In the genomic region with DNA sequence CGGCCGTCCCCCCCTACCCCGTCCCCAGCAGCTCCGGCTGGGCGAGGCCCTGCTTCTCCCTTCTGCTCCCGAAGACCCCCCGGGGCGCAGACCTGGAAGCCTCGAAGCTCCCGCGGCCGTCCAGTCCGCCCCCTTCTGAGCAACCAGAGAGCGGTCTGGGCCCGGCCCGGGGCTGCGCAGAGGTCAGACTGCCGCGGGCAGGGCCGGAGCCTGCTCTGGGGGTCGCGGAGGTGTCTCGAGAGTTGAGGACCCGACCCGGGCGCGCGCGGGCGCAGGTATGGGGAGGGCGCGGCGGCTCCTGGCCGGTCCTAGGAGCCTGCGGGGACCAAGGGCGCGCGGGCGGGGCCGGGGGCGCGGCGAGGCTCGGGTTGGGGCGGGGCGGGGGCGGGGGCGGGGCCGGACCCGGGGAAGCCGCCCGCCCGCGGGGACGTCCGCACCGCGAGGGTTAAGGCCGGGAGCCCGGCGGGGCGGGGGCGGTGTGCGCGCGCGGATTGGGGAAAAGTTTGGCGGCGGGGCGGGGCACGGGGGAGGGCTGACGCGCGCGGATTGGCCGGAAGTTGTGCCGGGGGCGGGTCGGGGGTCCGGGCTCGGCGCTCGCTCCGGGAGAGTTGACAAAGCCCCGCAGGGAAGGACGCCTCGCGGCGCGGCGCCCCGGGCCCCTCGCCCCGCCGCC, we compare ENCODE assay signal across 8 cellular contexts. TPM values are rescaled to one million over a fixed set of nuclear protein-coding genes. Genes with fewer than 3 reads are reported as not detected.
A peak's percentile ranks its signal among the peaks of the same experiment; 100 is the strongest.
DNase-seq lines count a peak whose midpoint lies in the region; ATAC-seq and TF ChIP-seq lines count a peak whose summit lies in the region.

A gene with protein sequence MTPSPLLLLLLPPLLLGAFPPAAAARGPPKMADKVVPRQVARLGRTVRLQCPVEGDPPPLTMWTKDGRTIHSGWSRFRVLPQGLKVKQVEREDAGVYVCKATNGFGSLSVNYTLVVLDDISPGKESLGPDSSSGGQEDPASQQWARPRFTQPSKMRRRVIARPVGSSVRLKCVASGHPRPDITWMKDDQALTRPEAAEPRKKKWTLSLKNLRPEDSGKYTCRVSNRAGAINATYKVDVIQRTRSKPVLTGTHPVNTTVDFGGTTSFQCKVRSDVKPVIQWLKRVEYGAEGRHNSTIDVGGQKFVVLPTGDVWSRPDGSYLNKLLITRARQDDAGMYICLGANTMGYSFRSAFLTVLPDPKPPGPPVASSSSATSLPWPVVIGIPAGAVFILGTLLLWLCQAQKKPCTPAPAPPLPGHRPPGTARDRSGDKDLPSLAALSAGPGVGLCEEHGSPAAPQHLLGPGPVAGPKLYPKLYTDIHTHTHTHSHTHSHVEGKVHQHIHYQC (plus strand): TSS at position 605 of the 673 bp plus-strand sequence. CDS start 860 bp downstream, outside the sequence.

- no peaks in the 10 kb centered on the region; the same call in 1 of the 2 replicates for H3K4me1 ChIP-seq in Panc1 (ENCODE audit: control insufficient read depth, insufficient read depth, low read length)

- H3K36me3 ChIP-seq in Panc1 (ENCODE audit: control insufficient read depth, insufficient read depth, low read length) = no peaks in the 10 kb centered on the region

- peaks cover 28% of the 10 kb centered on the region for H3K27me3 Mint-ChIP-seq in activated T-helper 1 cell treated with anti-CD3 and anti-CD28 coated beads, Interleukin-12 subunit alpha, Interleukin-12 subunit beta, Interleukin-2, Interleukin-4 antibody, amounts not matched to agents 30 ng/mL and 10 ng/mL and 1 ng/mL, durations not matched to agents 14 hours and 24 hours and 36 hours (ENCODE audit: insufficient read depth)
- peaks cover 8 to 33% (median 23%) of the 10 kb centered on the region in 5 donors for H3K27me3 Mint-ChIP-seq in naive thymus-derived CD8-positive, alpha-beta T cell

- ATAC-seq in HG03039 (IDR thresholded peaks at IDR 0.05; ENCODE audit: unreplicated experiment) (peak; percentile 40), Panc1 (peak; percentile 72)
- ATAC-seq in naive thymus-derived CD8-positive, alpha-beta T cell = peak; percentile 55 to 67

- intact Hi-C loops in Panc1 (cut with micrococcal nuclease; ENCODE audit: unreplicated experiment) = no loop called here
- intact Hi-C loops in activated T-helper 1 cell treated with anti-CD3 and anti-CD28 coated beads, Interleukin-12 subunit alpha, Interleukin-12 subunit beta, Interleukin-2, Interleukin-4 antibody, amounts not matched to agents 30 ng/mL and 10 ng/mL and 1 ng/mL, durations not matched to agents 14 hours and 24 hours and 36 hours (cut with micrococcal nuclease) = loop anchor here (2.0 to 5.0 kb wide), 4 partner anchors 46 to 702 kb away; a partner anchor contains a TSS

- H3K27me3 ChIP-seq in Panc1 (ENCODE audit: control insufficient read depth, insufficient read depth, low read length) = no peaks in the 10 kb centered on the region

- in situ Hi-C loops in Panc1 (cut with HindIII; ENCODE audit: low pct_unique_long_range_greater_than_20kb, low sequenced_read_pairs) = no loop called here

- CTCF ChIA-PET in Panc1 (lab: Charles Lee) = no interaction called here

- POLR2A ChIA-PET in Panc1 (lab: Charles Lee) = interaction anchor here (0.6 kb wide), 1 partner anchor 24 kb away, joined by 5 read pairs; no protein-coding TSS in a partner anchor
- POLR2A ChIA-PET in naive thymus-derived CD8-positive, alpha-beta T cell (lab: Charles Lee) = interaction anchor here (1.1 to 3.2 kb wide), 4 partner anchors 24 to 238 kb away, joined by 4 to 12 read pairs (median 8); a partner anchor contains a TSS

- H3K36me3 Mint-ChIP-seq in activated T-helper 1 cell treated with anti-CD3 and anti-CD28 coated beads, Interleukin-12 subunit alpha, Interleukin-12 subunit beta, Interleukin-2, Interleukin-4 antibody, amounts not matched to agents 30 ng/mL and 10 ng/mL and 1 ng/mL, durations not matched to agents 14 hours and 24 hours and 36 hours (ENCODE audit: low read depth) = peaks cover 3% of the 10 kb centered on the region
- peaks cover 0 to 3% (median 1%) of the 10 kb centered on the region in 3 donors for H3K36me3 Mint-ChIP-seq in naive thymus-derived CD8-positive, alpha-beta T cell

- BruUV-seq in Panc1 (replicated peaks; lab: Mats Ljungman, UMichigan) = no TSS peak

- peaks cover 15% of the 10 kb centered on the region for H3K4me1 Mint-ChIP-seq in activated T-helper 1 cell treated with anti-CD3 and anti-CD28 coated beads, Interleukin-12 subunit alpha, Interleukin-12 subunit beta, Interleukin-2, Interleukin-4 antibody, amounts not matched to agents 30 ng/mL and 10 ng/mL and 1 ng/mL, durations not matched to agents 14 hours and 24 hours and 36 hours (ENCODE audit: low read depth)
- peaks cover 9 to 20% (median 17%) of the 10 kb centered on the region in 4 donors for H3K4me1 Mint-ChIP-seq in naive thymus-derived CD8-positive, alpha-beta T cell

- no peaks in the 10 kb centered on the region for H3K9me3 ChIP-seq in Panc1 (ENCODE audit: control insufficient read depth, insufficient read depth, low read depth, low read length)

- DNase-seq in GM10266 (ENCODE audit: extremely low spot score) (peak; percentile 98), Panc1 (ENCODE audit: low read depth, low spot score) (no peak), fibroblast of gingiva (ENCODE audit: low read depth) (peak; percentile 87), SHP77 (lab: John Stamatoyannopoulos, UW) (no peak)
- peak; percentile 89 for DNase-seq in activated T-helper 1 cell treated with anti-CD3 and anti-CD28 coated beads, Interleukin-12 subunit alpha, Interleukin-12 subunit beta, Interleukin-2, Interleukin-4 antibody, amounts not matched to agents 30 ng/mL and 10 ng/mL and 1 ng/mL, durations not matched to agents 14 hours and 24 hours and 36 hours (ENCODE audit: low spot score)
- DNase-seq in naive thymus-derived CD8-positive, alpha-beta T cell = peak; percentile 75 to 94 (median 84)
- peak; percentile 83 to 86 for DNase-seq in stimulated activated CD8-positive, alpha-beta memory T cell treated with anti-CD3 and anti-CD28 coated beads, Interleukin-7, amount 100 ng/mL, for 48 hours (ENCODE audit: extremely low read depth in 1 of 2, low read depth in 1 of 2)

- peak within 1 kb of the TSS; percentile 48 to 59 for H3K4me3 ChIP-seq in Panc1 (ENCODE audit: low read depth in 2 of 2, low read length in 2 of 2)

- H3K4me3 Mint-ChIP-seq in activated T-helper 1 cell treated with anti-CD3 and anti-CD28 coated beads, Interleukin-12 subunit alpha, Interleukin-12 subunit beta, Interleukin-2, Interleukin-4 antibody, amounts not matched to agents 30 ng/mL and 10 ng/mL and 1 ng/mL, durations not matched to agents 14 hours and 24 hours and 36 hours = peak within 1 kb of the TSS; percentile 86
- peak within 1 kb of the TSS; percentile 83 to 96 (median 92) for H3K4me3 Mint-ChIP-seq in naive thymus-derived CD8-positive, alpha-beta T cell

- H3K27ac ChIP-seq in Panc1 (ENCODE audit: low read length) = no peak within 1 kb of the TSS

- TF ChIP-seq CTCF in GM10266 (IDR thresholded peaks at IDR 0.05; ENCODE audit: control insufficient read depth, insufficient read depth, low read depth, missing control alignments) = no peak
- TF ChIP-seq CTCF in Panc1 (IDR thresholded peaks at IDR 0.05) = no peak

- peak within 1 kb of the TSS; percentile 89 for H3K27ac Mint-ChIP-seq in activated T-helper 1 cell treated with anti-CD3 and anti-CD28 coated beads, Interleukin-12 subunit alpha, Interleukin-12 subunit beta, Interleukin-2, Interleukin-4 antibody, amounts not matched to agents 30 ng/mL and 10 ng/mL and 1 ng/mL, durations not matched to agents 14 hours and 24 hours and 36 hours
- H3K27ac Mint-ChIP-seq in naive thymus-derived CD8-positive, alpha-beta T cell = peak within 1 kb of the TSS; percentile 81 to 97 (median 94)

- no peaks in the 10 kb centered on the region for H3K9me3 Mint-ChIP-seq in activated T-helper 1 cell treated with anti-CD3 and anti-CD28 coated beads, Interleukin-12 subunit alpha, Interleukin-12 subunit beta, Interleukin-2, Interleukin-4 antibody, amounts not matched to agents 30 ng/mL and 10 ng/mL and 1 ng/mL, durations not matched to agents 14 hours and 24 hours and 36 hours
- H3K9me3 Mint-ChIP-seq in naive thymus-derived CD8-positive, alpha-beta T cell = no peaks in the 10 kb centered on the region

RNA-seq across cellular contexts. Expression of the gene that starts here (rescaled TPM):
- total RNA-seq in Panc1 (2021; ENCODE audit: unreplicated experiment) = 43.1 TPM
- polyA plus RNA-seq in Panc1 (2012; ENCODE audit: insufficient read length) = 57.6 TPM
- total RNA-seq in activated T-helper 1 cell treated with anti-CD3 and anti-CD28 coated beads, Interleukin-12 subunit alpha, Interleukin-12 subunit beta, Interleukin-2, Interleukin-4 antibody, amounts not matched to agents 30 ng/mL and 10 ng/mL and 1 ng/mL, durations not matched to agents 14 hours and 24 hours and 36 hours = 15.5 TPM in 2 replicates
- total RNA-seq in naive thymus-derived CD8-positive, alpha-beta T cell = 10 to 100 TPM; 17.1 to 18.4 TPM
- 1 to 10 TPM in 1 of 3 donors, under 1 TPM in 2; 0.65 to 1.2 (median 0.73) TPM for polyA plus RNA-seq in naive thymus-derived CD8-positive, alpha-beta T cell

Comparison
In these comparisons a context has a peak if more than half of its experiments do, and no peak if none do; other contexts are left out.
1. DNase-seq: peak in GM10266 (single experiment), activated T-helper 1 cell treated with anti-CD3 and anti-CD28 coated beads, Interleukin-12 subunit alpha, Interleukin-12 subunit beta, Interleukin-2, Interleukin-4 antibody, amounts not matched to agents 30 ng/mL and 10 ng/mL and 1 ng/mL, durations not matched to agents 14 hours and 24 hours and 36 hours (single experiment), fibroblast of gingiva (single experiment), naive thymus-derived CD8-positive, alpha-beta T cell (10 of 10) and stimulated activated CD8-positive, alpha-beta memory T cell treated with anti-CD3 and anti-CD28 coated beads, Interleukin-7, amount 100 ng/mL, for 48 hours (2 of 2); none in Panc1 (single experiment) and SHP77 (0 of 2).
2. Peak in every context shown above with its lines, with median percentiles within 50 percentile points of each other: ATAC-seq.